Comparison of ENCODE assay signal across 20 cellular contexts in the genomic region with DNA sequence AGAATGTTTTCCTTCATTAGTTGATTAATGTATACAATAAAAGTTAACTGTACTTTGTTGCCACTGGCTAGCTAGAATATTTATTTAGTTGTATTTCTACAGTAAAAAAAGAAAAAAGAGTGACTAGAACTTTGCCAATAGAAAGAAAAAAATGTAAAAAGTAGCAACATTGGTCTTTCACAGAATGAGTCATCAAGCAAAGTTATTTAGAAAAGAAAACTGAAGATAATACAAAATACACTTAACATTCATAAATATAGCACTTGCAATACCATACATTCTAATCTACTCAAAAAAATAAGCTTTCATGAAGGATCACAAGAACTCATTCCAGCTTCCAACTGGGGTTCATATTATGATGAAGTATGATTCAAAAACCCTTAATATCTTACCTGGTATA.
A peak's percentile ranks its signal among the peaks of the same experiment; 100 is the strongest.
DNase-seq lines count a peak whose midpoint lies in the region; ATAC-seq and TF ChIP-seq lines count a peak whose summit lies in the region.
"Had no signal": no experiment of that assay in that cellular context is flagged by ENCODE, and none has a peak within 500 bp of the region (broad histone marks: within the 10 kb centered on the region; RNA-seq: fewer than 3 reads in every experiment).

No MANE protein-coding gene starts in this region.

- no peaks in the 10 kb centered on the region for H3K9me3 ChIP-seq in CD8-positive, alpha-beta T cell (ENCODE audit: low read length)
- no peaks in the 10 kb centered on the region for H3K9me3 ChIP-seq in prostate gland
- H3K9me3 ChIP-seq: SJSA1 had no signal

- H3K36me3 Mint-ChIP-seq in endothelial cell (ENCODE audit: low read depth, unreplicated experiment): peaks cover 26% of the 10 kb centered on the region
- peaks cover 79% of the 10 kb centered on the region for H3K36me3 Mint-ChIP-seq in CD8-positive, alpha-beta T cell

- TF ChIP-seq CTCF in endothelial cell (IDR thresholded peaks at IDR 0.05; ENCODE audit: unreplicated experiment) (no peak), prostate gland (IDR thresholded peaks at IDR 0.05) (no peak)
- no peak for TF ChIP-seq CTCF in CD8-positive, alpha-beta T cell (IDR thresholded peaks at IDR 0.05)

- no peaks in the 10 kb centered on the region for H3K9me3 Mint-ChIP-seq in endothelial cell (ENCODE audit: unreplicated experiment)
- H3K9me3 Mint-ChIP-seq in CD8-positive, alpha-beta T cell: no peaks in the 10 kb centered on the region
- H3K9me3 Mint-ChIP-seq: CD8-positive, alpha-beta memory T cell; GM23338 had no signal

- H3K27me3 ChIP-seq in CD8-positive, alpha-beta T cell (ENCODE audit: insufficient read depth, low read length): no peaks in the 10 kb centered on the region
- H3K27me3 ChIP-seq in prostate gland (replicated peaks; ENCODE audit: insufficient read depth): no peaks in the 10 kb centered on the region
- H3K27me3 ChIP-seq: SJSA1 had no signal

- no peak overlapping the region for H3K27ac Mint-ChIP-seq in endothelial cell (ENCODE audit: unreplicated experiment)
- H3K27ac Mint-ChIP-seq in CD8-positive, alpha-beta T cell: no peak overlapping the region
- H3K27ac Mint-ChIP-seq: GM23338 had no signal

- H3K4me1 Mint-ChIP-seq in endothelial cell (ENCODE audit: unreplicated experiment): no peaks in the 10 kb centered on the region
- H3K4me1 Mint-ChIP-seq in CD8-positive, alpha-beta T cell (ENCODE audit: low read depth): no peaks in the 10 kb centered on the region
- H3K4me1 Mint-ChIP-seq: GM23338 had no signal

- no peak for TF ChIP-seq POLR2A in prostate gland (IDR thresholded peaks at IDR 0.05)

- no peak overlapping the region for H3K4me3 ChIP-seq in CD8-positive, alpha-beta T cell (ENCODE audit: low read depth, low read length)
- H3K4me3 ChIP-seq in prostate gland: no peak overlapping the region
- H3K4me3 ChIP-seq: GM23338, SJSA1 had no signal

- CTCF ChIA-PET in CD8-positive, alpha-beta T cell (lab: Charles Lee): no interaction called here

- H3K27ac ChIP-seq in CD8-positive, alpha-beta T cell (ENCODE audit: low read depth, low read length): no peak overlapping the region
- no peak overlapping the region for H3K27ac ChIP-seq in prostate gland
- H3K27ac ChIP-seq: HL-60, SJSA1 had no signal

- intact Hi-C loops in CD8-positive, alpha-beta T cell (cut with DNase I, micrococcal nuclease): no loop called here
- intact Hi-C loops in prostate gland (cut with DNase I): no loop called here

- peaks cover 23% of the 10 kb centered on the region for H3K36me3 ChIP-seq in CD8-positive, alpha-beta T cell (ENCODE audit: insufficient read depth, low read length)
- no peaks in the 10 kb centered on the region for H3K36me3 ChIP-seq in prostate gland

- no peak for ATAC-seq in CD8-positive, alpha-beta T cell
- ATAC-seq: GM23338, PC-3 had no signal

- POLR2A ChIA-PET in CD8-positive, alpha-beta T cell (lab: Charles Lee): no interaction called here

- H3K4me1 ChIP-seq in CD8-positive, alpha-beta T cell (ENCODE audit: insufficient read depth, low read length): no peaks in the 10 kb centered on the region
- H3K4me1 ChIP-seq in prostate gland (replicated peaks): no peaks in the 10 kb centered on the region

- H3K4me3 Mint-ChIP-seq in endothelial cell (ENCODE audit: unreplicated experiment): peak overlapping the region; percentile 5
- H3K4me3 Mint-ChIP-seq in CD8-positive, alpha-beta T cell: no peak overlapping the region
- H3K4me3 Mint-ChIP-seq: CD8-positive, alpha-beta memory T cell; GM23338 had no signal

- no peaks in the 10 kb centered on the region for H3K27me3 Mint-ChIP-seq in endothelial cell (ENCODE audit: unreplicated experiment)
- no peaks in the 10 kb centered on the region for H3K27me3 Mint-ChIP-seq in CD8-positive, alpha-beta T cell (ENCODE audit: low read depth)
- H3K27me3 Mint-ChIP-seq: CD8-positive, alpha-beta memory T cell had no signal

- peak; percentile 15 for DNase-seq in AG20443 (ENCODE audit: low spot score)
- DNase-seq in LHCN-M2 (ENCODE audit: low read depth): peak; percentile 5
- no peak for DNase-seq in endothelial cell (ENCODE audit: low spot score)
- peak; percentile 4 for DNase-seq in myocyte (ENCODE audit: low read depth)
- no peak for DNase-seq in kidney glomerular epithelial cell (lab: John Stamatoyannopoulos, UW)
- DNase-seq in CD8-positive, alpha-beta T cell: no peak
- no peak for DNase-seq in prostate gland (ENCODE audit: low spot score)
- no peak for DNase-seq in ureter (ENCODE audit: low spot score)
- DNase-seq: ACHN; CD8-positive, alpha-beta memory T cell; DMS 273 treated with DMSO at 0.1 percent for 48 hours; KBM-7; NCI-H1092; NCI-H1694 treated with DMSO at 0.1 percent for 48 hours; NCI-H345; NCI-H69; PC-3 had no signal

Comparison
In these comparisons a context has a peak if more than half of its experiments do, and no peak if none do; other contexts are left out.
1. DNase-seq: peak in AG20443 (single experiment), LHCN-M2 (single experiment) and myocyte (single experiment); none in endothelial cell (single experiment), kidney glomerular epithelial cell (single experiment), CD8-positive, alpha-beta T cell (0 of 7), prostate gland (single experiment) and ureter (single experiment).